In genomic region chr10:35336084-35336831, GRCh38 we compare ENCODE assay signal across 8 cellular contexts. TPM values are rescaled to one million over a fixed set of nuclear protein-coding genes. Genes with fewer than 3 reads are reported as not detected.
DNase-seq lines count a peak whose midpoint lies in the region; ATAC-seq and TF ChIP-seq lines count a peak whose summit lies in the region.

TSS of gene CCNY (plus strand) at chr10:35336509. CDS start at chr10:35337054, 545 bp downstream.

- CTCF ChIA-PET in activated naive CD4-positive, alpha-beta T cell treated with anti-CD3 and anti-CD28 coated beads for 36 hours (lab: Charles Lee): interaction anchor here (1.0 kb wide), 1 partner anchor 102 kb away, joined by 4 read pairs; no protein-coding TSS in a partner anchor

- H3K4me1 ChIP-seq in suprapubic skin: peaks cover 70% of the 10 kb centered on the region

- no peaks in the 10 kb centered on the region for H3K27me3 Mint-ChIP-seq in activated naive CD4-positive, alpha-beta T cell treated with anti-CD3 and anti-CD28 coated beads for 36 hours (ENCODE audit: low read depth)

- peak within 1 kb of the TSS; percentile 85 for H3K4me3 Mint-ChIP-seq in activated naive CD4-positive, alpha-beta T cell treated with anti-CD3 and anti-CD28 coated beads for 36 hours

- no peaks in the 10 kb centered on the region for H3K36me3 ChIP-seq in suprapubic skin

- peaks cover 71% of the 10 kb centered on the region for H3K4me1 Mint-ChIP-seq in activated naive CD4-positive, alpha-beta T cell treated with anti-CD3 and anti-CD28 coated beads for 36 hours (ENCODE audit: low read depth)

- WGBS in suprapubic skin: 0% methylated on average over 23 of the region's 109 CpGs

- TF ChIP-seq CTCF in GM20000 (IDR thresholded peaks at IDR 0.05; ENCODE audit: extremely low read depth, missing control alignments) (no peak), omental fat pad (IDR thresholded peaks at IDR 0.05) (no peak), suprapubic skin (IDR thresholded peaks at IDR 0.05) (no peak)

- no peaks in the 10 kb centered on the region for H3K9me3 Mint-ChIP-seq in activated naive CD4-positive, alpha-beta T cell treated with anti-CD3 and anti-CD28 coated beads for 36 hours

- intact Hi-C loops in activated naive CD4-positive, alpha-beta T cell treated with anti-CD3 and anti-CD28 coated beads for 36 hours (cut with micrococcal nuclease): loop anchor here (1.0 kb wide), 1 partner anchor 210 kb away; the partner anchor contains the start of gene CREM

- H3K27ac ChIP-seq in suprapubic skin: peak within 1 kb of the TSS; percentile 90

- DNase-seq in COLO829 (ENCODE audit: low spot score): peak; percentile 15
- peak; percentile 93 for DNase-seq in GM20000 (ENCODE audit: low spot score)
- peak; percentile 51 for DNase-seq in HT1080 (ENCODE audit: low read depth)
- DNase-seq in SK-MEL-5 (ENCODE audit: low read depth, low spot score): peak; percentile 51
- DNase-seq in activated naive CD4-positive, alpha-beta T cell treated with anti-CD3 and anti-CD28 coated beads for 36 hours: peak; percentile 81
- no peak for DNase-seq in glomerular endothelial cell (ENCODE audit: extremely low read depth, low read depth, low spot score)
- peak; percentile 65 for DNase-seq in omental fat pad (ENCODE audit: low spot score)
- peak; percentile 86 to 88 for DNase-seq in suprapubic skin (ENCODE audit: low spot score in 2 of 2)

- peak; percentile 83 for ATAC-seq in omental fat pad (ENCODE audit: low FRiP score)

- TF ChIP-seq EP300 in suprapubic skin (IDR thresholded peaks at IDR 0.05): no peak

- no peaks in the 10 kb centered on the region for H3K9me3 ChIP-seq in suprapubic skin

- in situ Hi-C loops in SK-MEL-5 (cut with HindIII; ENCODE audit: low pct_unique_long_range_greater_than_20kb, low sequenced_read_pairs): no loop called here

- H3K36me3 Mint-ChIP-seq in activated naive CD4-positive, alpha-beta T cell treated with anti-CD3 and anti-CD28 coated beads for 36 hours (ENCODE audit: low read depth): peaks cover 8% of the 10 kb centered on the region

- peak in 1 of 2 donors; percentile 43 for TF ChIP-seq POLR2A in suprapubic skin (IDR thresholded peaks at IDR 0.05)

- no peaks in the 10 kb centered on the region for H3K27me3 ChIP-seq in suprapubic skin

- peak within 1 kb of the TSS; percentile 87 for H3K27ac Mint-ChIP-seq in activated naive CD4-positive, alpha-beta T cell treated with anti-CD3 and anti-CD28 coated beads for 36 hours

- H3K4me3 ChIP-seq in suprapubic skin: peak within 1 kb of the TSS; percentile 78

RNA-seq across cellular contexts. Expression of gene CCNY, which starts in this region (rescaled TPM):
- 65.3 and 80.4 TPM in 2 replicates for total RNA-seq in HT1080 (2014; rRNA removed; shearing (Covaris generic))
- 58.2 and 63.9 TPM in 2 replicates for polyA plus RNA-seq in HT1080 (2015; cell fraction: cytosol; rRNA removed)
- polyA plus RNA-seq in HT1080 (2015; cell fraction: nucleus; rRNA removed): 40.0 and 42.3 TPM in 2 replicates
- total RNA-seq in SK-MEL-5 (2014; rRNA removed; shearing (Covaris generic)): 19.9 and 22.6 TPM in 2 replicates
- 16.7 and 21.7 TPM in 2 replicates for polyA plus RNA-seq in SK-MEL-5 (2015; cell fraction: cytosol; rRNA removed)
- polyA plus RNA-seq in SK-MEL-5 (2015; cell fraction: nucleus; rRNA removed): 6.6 and 14.3 TPM in 2 replicates
- 10 to 100 TPM; 31.2 to 32.1 TPM for total RNA-seq in activated naive CD4-positive, alpha-beta T cell treated with anti-CD3 and anti-CD28 coated beads for 36 hours
- total RNA-seq in glomerular endothelial cell (59.1 and 73.6 TPM in 2 replicates), omental fat pad (10 to 100 TPM; 38.6 to 49.5 (median 47.2) TPM), suprapubic skin (10 to 100 TPM; 22.4 to 35.1 (median 29.9) TPM)
